7 cellular contexts compared by ENCODE assay signal in genomic region chr11:6757373-6757967, GRCh38. TPM values are rescaled to one million over a fixed set of nuclear protein-coding genes. Genes with fewer than 3 reads are reported as not detected.
DNase-seq lines count a peak whose midpoint lies in the region; ATAC-seq and TF ChIP-seq lines count a peak whose summit lies in the region.

No MANE protein-coding gene starts in this region.

- no peaks in the 10 kb centered on the region for H3K36me3 ChIP-seq in GM23338 (ENCODE audit: insufficient read depth)

- DNase-seq in GM03348 (ENCODE audit: low spot score) (peak; percentile 58), GM23338 (ENCODE audit: low spot score) (peak; percentile 81), NCI-H1105 (lab: John Stamatoyannopoulos, UW) (peak; percentile 21), ecto neural progenitor cell (ENCODE audit: low spot score) (peak; percentile 52), medulla oblongata (ENCODE audit: extremely low spot score) (peak; percentile 87)
- peak; percentile 76 for DNase-seq in activated CD4-positive, alpha-beta T cell treated with anti-CD3 and anti-CD28 coated beads for 36 hours

- H3K27me3 Mint-ChIP-seq in GM23338 (ENCODE audit: insufficient read depth, low read depth, poor library complexity): peaks cover 1% of the 10 kb centered on the region
- no peaks in the 10 kb centered on the region for H3K27me3 Mint-ChIP-seq in activated CD4-positive, alpha-beta T cell treated with anti-CD3 and anti-CD28 coated beads for 36 hours
- no peaks in the 10 kb centered on the region for H3K27me3 Mint-ChIP-seq in stimulated activated memory B cell treated with anti-CD40 and anti-IgM and Interleukin-4, amounts not matched to agents 10 μg/mL and 1 μg/mL and 100 μg/mL, for 72 hours

- H3K27ac ChIP-seq in GM23338 (ENCODE audit: low read depth): no peak overlapping the region

- H3K4me3 Mint-ChIP-seq in GM23338: no peak overlapping the region
- no peak overlapping the region for H3K4me3 Mint-ChIP-seq in activated CD4-positive, alpha-beta T cell treated with anti-CD3 and anti-CD28 coated beads for 36 hours
- no peak overlapping the region for H3K4me3 Mint-ChIP-seq in stimulated activated memory B cell treated with anti-CD40 and anti-IgM and Interleukin-4, amounts not matched to agents 10 μg/mL and 1 μg/mL and 100 μg/mL, for 72 hours

- intact Hi-C loops in activated CD4-positive, alpha-beta T cell treated with anti-CD3 and anti-CD28 coated beads for 36 hours (cut with DNase I, micrococcal nuclease): loop anchor here (1.0 to 5.0 kb wide), 6 partner anchors 19 to 378 kb away; partner anchors contain the start of gene HPX (in 1 of the 2)

- H3K9me3 Mint-ChIP-seq in GM23338: peaks cover 5% of the 10 kb centered on the region; the same call in 2 of the 3 replicates
- H3K9me3 Mint-ChIP-seq in activated CD4-positive, alpha-beta T cell treated with anti-CD3 and anti-CD28 coated beads for 36 hours (ENCODE audit: low read depth): no peaks in the 10 kb centered on the region
- H3K9me3 Mint-ChIP-seq in stimulated activated memory B cell treated with anti-CD40 and anti-IgM and Interleukin-4, amounts not matched to agents 10 μg/mL and 1 μg/mL and 100 μg/mL, for 72 hours: no peaks in the 10 kb centered on the region

- peak; percentile 95 for ATAC-seq in GM23338
- peak; percentile 85 for ATAC-seq in activated CD4-positive, alpha-beta T cell treated with anti-CD3 and anti-CD28 coated beads for 36 hours
- ATAC-seq in stimulated activated memory B cell treated with anti-CD40 and anti-IgM and Interleukin-4, amounts not matched to agents 10 μg/mL and 1 μg/mL and 100 μg/mL, for 72 hours: peak; percentile 64

- H3K9me2 ChIP-seq in GM23338 (ENCODE audit: insufficient read depth): peaks cover 4% of the 10 kb centered on the region; the same call in 1 of the 2 replicates

- H2AFZ ChIP-seq in GM23338: no peak overlapping the region

- no peak overlapping the region for H3K27ac Mint-ChIP-seq in GM23338
- no peak overlapping the region for H3K27ac Mint-ChIP-seq in activated CD4-positive, alpha-beta T cell treated with anti-CD3 and anti-CD28 coated beads for 36 hours
- H3K27ac Mint-ChIP-seq in stimulated activated memory B cell treated with anti-CD40 and anti-IgM and Interleukin-4, amounts not matched to agents 10 μg/mL and 1 μg/mL and 100 μg/mL, for 72 hours: no peak overlapping the region

- POLR2A ChIA-PET in activated CD4-positive, alpha-beta T cell treated with anti-CD3 and anti-CD28 coated beads for 36 hours (lab: Charles Lee): no interaction called here

- H3K4me2 ChIP-seq in GM23338: no peak overlapping the region

- H3K4me3 ChIP-seq in GM23338: no peak overlapping the region

- no peaks in the 10 kb centered on the region for H4K20me1 ChIP-seq in GM23338 (replicated peaks; ENCODE audit: insufficient read depth)

- CTCF ChIA-PET in activated CD4-positive, alpha-beta T cell treated with anti-CD3 and anti-CD28 coated beads for 36 hours (lab: Charles Lee): interaction anchor here (0.6 to 6.3 kb wide), 15 partner anchors 10 to 413 kb away, joined by 3 to 84 read pairs (median 4); partner anchors contain the start of genes ARFIP2, MRPL17 and TIMM10B

- no peaks in the 10 kb centered on the region for H3K4me1 Mint-ChIP-seq in GM23338
- peaks cover 10% of the 10 kb centered on the region for H3K4me1 Mint-ChIP-seq in activated CD4-positive, alpha-beta T cell treated with anti-CD3 and anti-CD28 coated beads for 36 hours
- no peaks in the 10 kb centered on the region for H3K4me1 Mint-ChIP-seq in stimulated activated memory B cell treated with anti-CD40 and anti-IgM and Interleukin-4, amounts not matched to agents 10 μg/mL and 1 μg/mL and 100 μg/mL, for 72 hours

- peak; percentile 68 to 86 for TF ChIP-seq CTCF in GM23338 (conservative IDR thresholded peaks at IDR 0.05; ENCODE audit: low read depth in 2 of 2)

- H3K36me3 Mint-ChIP-seq in GM23338 (ENCODE audit: low read depth): no peaks in the 10 kb centered on the region
- H3K36me3 Mint-ChIP-seq in activated CD4-positive, alpha-beta T cell treated with anti-CD3 and anti-CD28 coated beads for 36 hours (ENCODE audit: low read depth): no peaks in the 10 kb centered on the region
- no peaks in the 10 kb centered on the region for H3K36me3 Mint-ChIP-seq in stimulated activated memory B cell treated with anti-CD40 and anti-IgM and Interleukin-4, amounts not matched to agents 10 μg/mL and 1 μg/mL and 100 μg/mL, for 72 hours

- no peaks in the 10 kb centered on the region for H3K4me1 ChIP-seq in GM23338 (ENCODE audit: insufficient read depth)

- H3F3A ChIP-seq in GM23338 (replicated peaks; ENCODE audit: low read depth): no peaks in the 10 kb centered on the region

- no peaks in the 10 kb centered on the region for H3K79me2 ChIP-seq in GM23338 (replicated peaks; ENCODE audit: insufficient read depth)

- no peaks in the 10 kb centered on the region for H3K27me3 ChIP-seq in GM23338 (ENCODE audit: insufficient read depth)

TF ChIP-seq in GM23338, 12 proteins besides CTCF, POLR2A, EP300 and RAD21 (continues in another document):
- TF ChIP-seq ZNF331 (CRISPR knock-in tag; IDR thresholded peaks at IDR 0.05; ENCODE audit: low read depth) (no peak), STAT1 (IDR thresholded peaks at IDR 0.05; ENCODE audit: unreplicated experiment) (no peak)
- TF ChIP-seq, protein P1, sequence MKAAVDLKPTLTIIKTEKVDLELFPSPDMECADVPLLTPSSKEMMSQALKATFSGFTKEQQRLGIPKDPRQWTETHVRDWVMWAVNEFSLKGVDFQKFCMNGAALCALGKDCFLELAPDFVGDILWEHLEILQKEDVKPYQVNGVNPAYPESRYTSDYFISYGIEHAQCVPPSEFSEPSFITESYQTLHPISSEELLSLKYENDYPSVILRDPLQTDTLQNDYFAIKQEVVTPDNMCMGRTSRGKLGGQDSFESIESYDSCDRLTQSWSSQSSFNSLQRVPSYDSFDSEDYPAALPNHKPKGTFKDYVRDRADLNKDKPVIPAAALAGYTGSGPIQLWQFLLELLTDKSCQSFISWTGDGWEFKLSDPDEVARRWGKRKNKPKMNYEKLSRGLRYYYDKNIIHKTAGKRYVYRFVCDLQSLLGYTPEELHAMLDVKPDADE (IDR thresholded peaks at IDR 0.05): no peak

RNA-seq across cellular contexts. Expression of gene OR2AG2, which starts 14.3 kb away (rescaled TPM):
- total RNA-seq in GM23338 (2014; rRNA removed; shearing (Covaris generic)): 0.31 and 0.45 TPM in 2 replicates
- polyA plus RNA-seq in GM23338 (2016; fragmentation: Nextera tagmentation; extraction: Ambion mirVana): 0.11 and 0.26 TPM in 2 replicates
- under 1 TPM; 0.14 to 0.26 TPM for total RNA-seq in activated CD4-positive, alpha-beta T cell treated with anti-CD3 and anti-CD28 coated beads for 36 hours

RNA-seq across cellular contexts. Expression of gene OR2AG1, which starts 25.4 kb away (rescaled TPM):
- total RNA-seq in GM23338 (2014; rRNA removed; shearing (Covaris generic)): 0.04 TPM in 1 of 2 replicates, not detected in the other
- polyA plus RNA-seq in GM23338 (2016; fragmentation: Nextera tagmentation; extraction: Ambion mirVana): 0.07 and 0.16 TPM in 2 replicates
- not detected for total RNA-seq in activated CD4-positive, alpha-beta T cell treated with anti-CD3 and anti-CD28 coated beads for 36 hours

RNA-seq across cellular contexts. Expression of gene OR6A2, which starts 42.0 kb away (rescaled TPM):
- 0.97 and 1.7 TPM in 2 replicates for total RNA-seq in GM23338 (2014; rRNA removed; shearing (Covaris generic))
- 0.06 and 0.07 TPM in 2 replicates for polyA plus RNA-seq in GM23338 (2016; fragmentation: Nextera tagmentation; extraction: Ambion mirVana)
- under 1 TPM; 0.14 to 0.25 TPM for total RNA-seq in activated CD4-positive, alpha-beta T cell treated with anti-CD3 and anti-CD28 coated beads for 36 hours

Comparison
In these comparisons a context has a peak if more than half of its experiments do, and no peak if none do; other contexts are left out.
1. DNase-seq: peak in every context shown above with its lines; median percentile 87 in medulla oblongata; 81 in GM23338; 76 in activated CD4-positive, alpha-beta T cell treated with anti-CD3 and anti-CD28 coated beads for 36 hours; 58 in GM03348; 52 in ecto neural progenitor cell; 21 in NCI-H1105.